In genomic region chr7:11710392-11710791, GRCh38 we compare ENCODE assay signal across 26 cellular contexts.
"Had no signal": no experiment of that assay in that cellular context is flagged by ENCODE, and none has a peak within 500 bp of the region (broad histone marks: within the 10 kb centered on the region; RNA-seq: fewer than 3 reads in every experiment).

No MANE protein-coding gene starts in this region.

- H3K4me3 ChIP-seq: hepatocyte, left ventricle myocardium inferior, lung, neural progenitor cell, psoas muscle, right atrium auricular region, right lobe of liver, smooth muscle cell, stomach, testis, thyroid gland, transverse colon, upper lobe of left lung had no signal

- H3K36me3 ChIP-seq: left ventricle myocardium inferior, neural progenitor cell, neutrophil, right atrium auricular region, right lobe of liver, stomach, thyroid gland, transverse colon, upper lobe of left lung had no signal

- DNase-seq: islet precursor cell; left ventricle myocardium inferior; mesendoderm; naive B cell; natural killer cell; nephron progenitor cell; occipital lobe; psoas muscle; right lobe of liver; stimulated activated CD4-positive, alpha-beta T cell treated with anti-CD3 and anti-CD28 coated beads, Interleukin-1b, Interleukin-23, amount 100 ng/mL, for 48 hours; stimulated activated CD4-positive, alpha-beta T cell treated with anti-CD3 and anti-CD28 coated beads, Interleukin-2, amount 100 ng/mL, for 48 hours; stimulated activated naive B cell treated with anti-CD40 and anti-IgM and Interleukin-4, amounts not matched to agents 10 μg/mL and 1 μg/mL and 100 μg/mL, for 72 hours; stimulated activated naive CD8-positive, alpha-beta T cell treated with anti-CD3 and anti-CD28 coated beads, Interleukin-15, Interleukin-2, amounts not matched to agents 100 U/mL and 50 U/mL, for 24 hours; stomach; testis; thyroid gland; transverse colon; upper lobe of left lung had no signal

- H3K9ac ChIP-seq: neural progenitor cell, parathyroid adenoma had no signal

- H3K27me3 Mint-ChIP-seq: naive B cell had no signal

- H3K9me3 ChIP-seq: left ventricle myocardium inferior, neutrophil, psoas muscle, right atrium auricular region, right lobe of liver, stomach, testis, thyroid gland, transverse colon, upper lobe of left lung had no signal

- H3K79me2 ChIP-seq: hepatocyte, parathyroid adenoma had no signal

- H3K27ac Mint-ChIP-seq: mesothelial cell of epicardium; naive B cell; natural killer cell; nephron progenitor cell; neural progenitor cell; stimulated activated naive B cell treated with anti-CD40 and anti-IgM and Interleukin-4, amounts not matched to agents 10 μg/mL and 1 μg/mL and 100 μg/mL, for 72 hours had no signal

- H3K27ac ChIP-seq: hepatocyte, left ventricle myocardium inferior, neural progenitor cell, neutrophil, parathyroid adenoma, psoas muscle, right atrium auricular region, right lobe of liver, stomach, testis, thyroid gland, transverse colon, upper lobe of left lung had no signal

- H3K4me1 ChIP-seq: left ventricle myocardium inferior, psoas muscle, testis had no signal

- H3K4me3 Mint-ChIP-seq: mesothelial cell of epicardium; naive B cell; natural killer cell; nephron progenitor cell; neural progenitor cell; stimulated activated naive B cell treated with anti-CD40 and anti-IgM and Interleukin-4, amounts not matched to agents 10 μg/mL and 1 μg/mL and 100 μg/mL, for 72 hours had no signal

- ATAC-seq: natural killer cell; psoas muscle; right lobe of liver; stimulated activated naive B cell treated with anti-CD40 and anti-IgM and Interleukin-4, amounts not matched to agents 10 μg/mL and 1 μg/mL and 100 μg/mL, for 72 hours; stimulated activated naive CD8-positive, alpha-beta T cell treated with anti-CD3 and anti-CD28 coated beads, Interleukin-15, Interleukin-2, amounts not matched to agents 100 U/mL and 50 U/mL, for 24 hours had no signal

- H3K4me2 ChIP-seq: hepatocyte, neural progenitor cell, smooth muscle cell had no signal

- H3K4me1 Mint-ChIP-seq: naive B cell; natural killer cell; nephron progenitor cell; stimulated activated naive B cell treated with anti-CD40 and anti-IgM and Interleukin-4, amounts not matched to agents 10 μg/mL and 1 μg/mL and 100 μg/mL, for 72 hours had no signal

- H3K9me3 Mint-ChIP-seq: mesothelial cell of epicardium; naive B cell; nephron progenitor cell; neural progenitor cell; stimulated activated naive B cell treated with anti-CD40 and anti-IgM and Interleukin-4, amounts not matched to agents 10 μg/mL and 1 μg/mL and 100 μg/mL, for 72 hours had no signal

- H2AFZ ChIP-seq: hepatocyte, neural progenitor cell, parathyroid adenoma had no signal

- H3K36me3 Mint-ChIP-seq: mesothelial cell of epicardium; naive B cell; natural killer cell; neural progenitor cell; stimulated activated naive B cell treated with anti-CD40 and anti-IgM and Interleukin-4, amounts not matched to agents 10 μg/mL and 1 μg/mL and 100 μg/mL, for 72 hours had no signal

- H3K27me3 ChIP-seq: hepatocyte, neural progenitor cell, neutrophil, right atrium auricular region, right lobe of liver, stomach, testis, thyroid gland, transverse colon, upper lobe of left lung had no signal
